In genomic region chr11:14578551-14578956, GRCh38 we compare ENCODE assay signal across 8 cellular contexts. TPM values are rescaled to one million over a fixed set of nuclear protein-coding genes. Genes with fewer than 3 reads are reported as not detected.
A peak's percentile ranks its signal among the peaks of the same experiment; 100 is the strongest.
DNase-seq lines count a peak whose midpoint lies in the region; ATAC-seq and TF ChIP-seq lines count a peak whose summit lies in the region.

No MANE protein-coding gene starts in this region.

- H3K27me3 Mint-ChIP-seq in activated CD8-positive, alpha-beta T cell treated with anti-CD3 and anti-CD28 coated beads, Interleukin-2, amount 10 ng/mL, durations not matched to agents 7 days and 5 days (ENCODE audit: low read depth), result no peaks in the 10 kb centered on the region

- POLR2A ChIA-PET in activated CD8-positive, alpha-beta T cell treated with anti-CD3 and anti-CD28 coated beads, Interleukin-2, amount 10 ng/mL, durations not matched to agents 7 days and 5 days (lab: Charles Lee), result interaction anchor here (0.5 to 3.1 kb wide), 15 partner anchors 14 to 313 kb away, joined by 3 to 36 read pairs (median 5); partner anchors contain the start of genes COPB1, CYP2R1, PDE3B and PSMA1

- H3K27ac Mint-ChIP-seq in activated CD8-positive, alpha-beta T cell treated with anti-CD3 and anti-CD28 coated beads, Interleukin-2, amount 10 ng/mL, durations not matched to agents 7 days and 5 days, result peak overlapping the region; percentile 90

- H3K9me3 Mint-ChIP-seq in activated CD8-positive, alpha-beta T cell treated with anti-CD3 and anti-CD28 coated beads, Interleukin-2, amount 10 ng/mL, durations not matched to agents 7 days and 5 days (ENCODE audit: insufficient read depth), result peaks cover 28% of the 10 kb centered on the region

- H3K4me3 ChIP-seq in foreskin fibroblast (ENCODE audit: low read depth in 1 of 2, low read length in 2 of 2), result no peak overlapping the region

- H3K36me3 Mint-ChIP-seq in activated CD8-positive, alpha-beta T cell treated with anti-CD3 and anti-CD28 coated beads, Interleukin-2, amount 10 ng/mL, durations not matched to agents 7 days and 5 days (ENCODE audit: low read depth), result peaks cover 83% of the 10 kb centered on the region

- peak overlapping the region; percentile 42 for H3K4me3 Mint-ChIP-seq in activated CD8-positive, alpha-beta T cell treated with anti-CD3 and anti-CD28 coated beads, Interleukin-2, amount 10 ng/mL, durations not matched to agents 7 days and 5 days

- DNase-seq in DMS79 treated with DMSO at 0.1 percent for 48 hours (lab: John Stamatoyannopoulos, UW), result peak; percentile 11
- DNase-seq in DMS79 (lab: John Stamatoyannopoulos, UW), result no peak
- peak; percentile 37 for DNase-seq in NCI-H2107 treated with DMSO at 0.1 percent for 48 hours (lab: John Stamatoyannopoulos, UW; ENCODE audit: unreplicated experiment)
- peak; percentile 84 for DNase-seq in activated CD8-positive, alpha-beta T cell treated with anti-CD3 and anti-CD28 coated beads, Interleukin-2, amount 10 ng/mL, durations not matched to agents 7 days and 5 days
- DNase-seq in foreskin fibroblast, result peak; percentile 16 to 60
- peak; percentile 5 to 16 for DNase-seq in stimulated activated CD4-positive, alpha-beta T cell treated with anti-CD3 and anti-CD28 coated beads, Interleukin-4, amount 100 ng/mL, for 48 hours (ENCODE audit: low read depth in 2 of 2)
- DNase-seq in C1 segment of cervical spinal cord (lab: John Stamatoyannopoulos, UW), result no peak

- peaks cover 56% of the 10 kb centered on the region for H3K4me1 Mint-ChIP-seq in activated CD8-positive, alpha-beta T cell treated with anti-CD3 and anti-CD28 coated beads, Interleukin-2, amount 10 ng/mL, durations not matched to agents 7 days and 5 days (ENCODE audit: low read depth)

- CTCF ChIA-PET in activated CD8-positive, alpha-beta T cell treated with anti-CD3 and anti-CD28 coated beads, Interleukin-2, amount 10 ng/mL, durations not matched to agents 7 days and 5 days (lab: Charles Lee), result interaction anchor here (0.7 to 3.2 kb wide), 18 partner anchors 13 to 329 kb away, joined by 3 to 18 read pairs (median 4); partner anchors contain the start of gene PSMA1

- peak; percentile 99 for ATAC-seq in HG02885 (IDR thresholded peaks at IDR 0.05; ENCODE audit: poor library complexity, unreplicated experiment)
- peak; percentile 97 for ATAC-seq in activated CD8-positive, alpha-beta T cell treated with anti-CD3 and anti-CD28 coated beads, Interleukin-2, amount 10 ng/mL, durations not matched to agents 7 days and 5 days

- no peak for TF ChIP-seq CTCF in foreskin fibroblast (IDR thresholded peaks at IDR 0.05; ENCODE audit: low read depth, low read length)

RNA-seq across cellular contexts. Expression of gene PSMA1, which starts 58.4 kb away (rescaled TPM):
- 100 to 1,000 TPM; 211 to 215 TPM for total RNA-seq in activated CD8-positive, alpha-beta T cell treated with anti-CD3 and anti-CD28 coated beads, Interleukin-2, amount 10 ng/mL, durations not matched to agents 7 days and 5 days

Comparison
In these comparisons a context has a peak if more than half of its experiments do, and no peak if none do; other contexts are left out.
1. DNase-seq: peak in DMS79 treated with DMSO at 0.1 percent for 48 hours (single experiment), NCI-H2107 treated with DMSO at 0.1 percent for 48 hours (single experiment), activated CD8-positive, alpha-beta T cell treated with anti-CD3 and anti-CD28 coated beads, Interleukin-2, amount 10 ng/mL, durations not matched to agents 7 days and 5 days (single experiment), foreskin fibroblast (2 of 2) and stimulated activated CD4-positive, alpha-beta T cell treated with anti-CD3 and anti-CD28 coated beads, Interleukin-4, amount 100 ng/mL, for 48 hours (2 of 2); none in DMS79 (single experiment) and C1 segment of cervical spinal cord (0 of 14).